ENCODE assay signal across 1 cellular context in genomic region chr11:114081641-114082414, GRCh38.
TF ChIP-seq lines count a peak whose summit lies in the region.

No MANE protein-coding gene starts in this region.

TF ChIP-seq in HEK293, 187 proteins besides CTCF, POLR2A, EP300 and RAD21 (continued from another document):
- TF ChIP-seq ZNF155 (tag by site-specific recombination; IDR thresholded peaks at IDR 0.05), result no peak
- TF ChIP-seq ZNF792 (tag by site-specific recombination; IDR thresholded peaks at IDR 0.05), result no peak
- TF ChIP-seq ZNF626 (tag by site-specific recombination; IDR thresholded peaks at IDR 0.05), result no peak
- 0 out of 2 replicates have a peak, but pooled peaks have one; percentile 15 for TF ChIP-seq ZNF121 (tag by site-specific recombination; IDR thresholded peaks at IDR 0.05)
